Comparison of ENCODE assay signal across 17 cellular contexts in genomic region chr17:42748906-42749798, GRCh38.
DNase-seq lines count a peak whose midpoint lies in the region; ATAC-seq and TF ChIP-seq lines count a peak whose summit lies in the region.
"Had no signal": no experiment of that assay in that cellular context is flagged by ENCODE, and none has a peak within 500 bp of the region (broad histone marks: within the 10 kb centered on the region; RNA-seq: fewer than 3 reads in every experiment).

No MANE protein-coding gene starts in this region.

- H3K9me3 Mint-ChIP-seq in nephron progenitor cell = peaks cover 9% of the 10 kb centered on the region
- H3K9me3 Mint-ChIP-seq: memory B cell had no signal

- DNase-seq in adipocyte (ENCODE audit: low read depth) (peak; percentile 63), fibroblast of mammary gland (ENCODE audit: low read depth) (peak; percentile 48), nephron progenitor cell (no peak), tibial artery (peak in 1 of 2 donors; percentile 49), NCI-H1930 (lab: John Stamatoyannopoulos, UW) (no peak)
- DNase-seq: activated CD8-positive, alpha-beta memory T cell treated with anti-CD3 and anti-CD28 coated beads for 24 hours; activated gamma-delta T cell; NCI-H2029; NCI-H774; occipital lobe had no signal

- peaks cover 42% of the 10 kb centered on the region for H3K27me3 Mint-ChIP-seq in nephron progenitor cell (ENCODE audit: low read depth, poor library complexity)

- TF ChIP-seq CTCF in fibroblast of mammary gland (conservative IDR thresholded peaks at IDR 0.05; ENCODE audit: control insufficient read depth, insufficient read depth, low read depth, low read length) (no peak), nephron progenitor cell (IDR thresholded peaks at IDR 0.05) (no peak), tibial artery (IDR thresholded peaks at IDR 0.05) (no peak)

- no peaks in the 10 kb centered on the region for H3K27me3 ChIP-seq in adipocyte (replicated peaks; ENCODE audit: control insufficient read depth, insufficient read depth, low read length)
- peaks cover 0 to 4% of the 10 kb centered on the region in 2 donors for H3K27me3 ChIP-seq in tibial artery
- H3K27me3 ChIP-seq: BLaER1 had no signal

- peak overlapping the region; percentile 16 to 41 for H3K27ac ChIP-seq in tibial artery
- H3K27ac ChIP-seq: BLaER1, GM23248, HL-60 had no signal

- intact Hi-C loops in tibial artery (cut with DNase I; ENCODE audit: low total_unique reads) = no loop called here

- H3K9me3 ChIP-seq in adipocyte (ENCODE audit: control insufficient read depth, low read length) (no peaks in the 10 kb centered on the region), tibial artery (no peaks in the 10 kb centered on the region)
- H3K9me3 ChIP-seq: BLaER1 had no signal

- no peaks in the 10 kb centered on the region for H3K36me3 Mint-ChIP-seq in nephron progenitor cell (ENCODE audit: low read depth)
- H3K36me3 Mint-ChIP-seq: memory B cell had no signal

- H3K36me3 ChIP-seq in adipocyte (ENCODE audit: control insufficient read depth, insufficient read depth, low read length, severe bottlenecking) = no peaks in the 10 kb centered on the region
- no peaks in the 10 kb centered on the region for H3K36me3 ChIP-seq in tibial artery
- H3K36me3 ChIP-seq: BLaER1 had no signal

- H3K4me3 Mint-ChIP-seq in nephron progenitor cell = peak overlapping the region; percentile 23
- H3K4me3 Mint-ChIP-seq: memory B cell had no signal

- ATAC-seq in GM18867 (IDR thresholded peaks at IDR 0.05; ENCODE audit: unreplicated experiment) (no peak), HG03280 (IDR thresholded peaks at IDR 0.05; ENCODE audit: unreplicated experiment) (no peak), GM19452 (IDR thresholded peaks at IDR 0.05; ENCODE audit: unreplicated experiment) (no peak)

- H3K4me3 ChIP-seq in adipocyte (ENCODE audit: low read length) (peak overlapping the region; percentile 27), fibroblast of mammary gland (ENCODE audit: control insufficient read depth, low read depth, low read length) (no peak overlapping the region), tibial artery (no peak overlapping the region)
- H3K4me3 ChIP-seq: BLaER1, GM23248 had no signal

- H3K4me1 Mint-ChIP-seq in nephron progenitor cell = peaks cover 44% of the 10 kb centered on the region

- peak overlapping the region; percentile 74 for H3K9ac ChIP-seq in adipocyte (ENCODE audit: low read length)
- H3K9ac ChIP-seq: BLaER1, GM23248 had no signal

- H3K4me1 ChIP-seq in adipocyte (ENCODE audit: control insufficient read depth, insufficient read depth, low read length) = peaks cover 48% of the 10 kb centered on the region
- H3K4me1 ChIP-seq in tibial artery = peaks cover 0 to 4% (median 2%) of the 10 kb centered on the region in 4 donors

- H3K27ac Mint-ChIP-seq in nephron progenitor cell = peak overlapping the region; percentile 86
- H3K27ac Mint-ChIP-seq: memory B cell had no signal

Comparison
In these comparisons a context has a peak if more than half of its experiments do, and no peak if none do; other contexts are left out.
1. DNase-seq: peak in adipocyte (single experiment) and fibroblast of mammary gland (single experiment); none in nephron progenitor cell (single experiment) and NCI-H1930 (0 of 2).